ENCODE assay signal across 11 cellular contexts in the genomic region with DNA sequence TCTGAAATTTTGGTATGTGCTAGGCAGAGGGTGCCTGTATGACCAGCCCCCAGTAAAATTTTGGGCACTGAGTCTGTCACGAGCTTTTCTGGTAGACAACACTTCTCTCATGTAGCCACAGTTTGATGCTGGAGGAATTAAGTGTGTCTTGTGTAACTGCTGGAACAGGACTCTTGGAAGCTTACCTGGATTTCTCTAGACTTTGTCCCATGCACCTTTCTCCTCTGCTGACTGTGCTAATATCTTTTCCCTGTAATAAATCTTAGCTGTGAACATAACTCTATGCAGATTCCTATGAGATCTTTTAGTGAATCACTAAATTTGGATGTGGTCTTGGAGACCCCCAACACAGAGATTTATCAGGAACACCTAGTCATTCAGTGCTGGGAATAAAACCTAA.
"Had no signal": no experiment of that assay in that cellular context is flagged by ENCODE, and none has a peak within 500 bp of the region (broad histone marks: within the 10 kb centered on the region; RNA-seq: fewer than 3 reads in every experiment).

No MANE protein-coding gene starts in this region.

- DNase-seq: GM23248, GOT3, H7, H9, HCEC 1CT, HFFc6 had no signal

- ATAC-seq: GM23338, HCT116 had no signal

- H3K4me1 ChIP-seq: HAP-1 had no signal

- H3K4me3 ChIP-seq: GM23248, GM23338, HAP-1 had no signal

- H3K9me3 ChIP-seq: HAP-1 had no signal

- H3K27ac ChIP-seq: GM23248 had no signal

- FAIRE-seq: H1, H54 had no signal
